In the genomic region with DNA sequence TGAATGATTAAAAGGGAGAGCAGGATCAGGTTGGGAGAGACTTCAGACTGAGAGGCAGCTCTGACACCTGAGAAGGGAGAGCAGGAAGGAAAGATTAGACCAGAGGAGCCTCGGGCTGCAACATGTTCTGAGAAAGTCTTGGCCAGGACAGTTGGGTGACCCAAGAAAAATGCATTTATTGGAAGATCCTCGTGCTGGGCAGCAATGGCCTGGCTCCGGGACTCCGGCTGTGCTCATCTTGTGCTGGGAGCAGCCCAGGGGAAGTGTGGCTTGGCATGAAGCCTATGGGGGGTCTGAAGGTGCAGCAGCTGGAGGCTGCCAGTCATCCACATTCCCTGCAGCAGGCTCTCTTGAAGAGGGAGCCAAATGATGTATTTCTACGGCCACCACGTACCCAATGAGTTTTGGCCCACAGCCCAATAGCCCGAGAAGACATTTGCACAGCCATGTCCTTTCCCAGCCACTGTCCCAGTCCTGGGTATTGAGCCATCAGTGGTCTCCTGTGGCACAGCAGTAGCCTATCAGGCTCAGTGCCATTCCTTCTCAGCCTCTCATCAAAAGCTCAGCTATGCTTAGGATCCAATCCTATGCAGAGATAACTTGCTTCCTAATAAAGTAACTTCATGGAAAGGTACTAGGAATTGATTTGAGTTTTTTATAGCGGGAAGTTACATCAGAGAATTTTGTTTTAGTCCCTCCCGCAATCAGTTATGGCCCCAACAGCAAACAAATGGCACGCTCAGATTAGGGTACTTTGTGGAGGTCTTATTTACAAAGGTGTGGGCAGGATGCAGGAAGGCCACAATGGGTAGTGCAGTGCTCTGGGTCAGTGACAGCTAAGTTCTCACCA, we compare ENCODE assay signal across 19 cellular contexts.
A peak's percentile ranks its signal among the peaks of the same experiment; 100 is the strongest.
DNase-seq lines count a peak whose midpoint lies in the region; ATAC-seq and TF ChIP-seq lines count a peak whose summit lies in the region.
"Had no signal": no experiment of that assay in that cellular context is flagged by ENCODE, and none has a peak within 500 bp of the region (broad histone marks: within the 10 kb centered on the region; RNA-seq: fewer than 3 reads in every experiment).

No MANE protein-coding gene starts in this region.

- H3K9me3 ChIP-seq in breast epithelium (no peaks in the 10 kb centered on the region), PC-3 (ENCODE audit: low read length) (no peaks in the 10 kb centered on the region)
- H3K9me3 ChIP-seq: SJSA1 had no signal

- H3K4me1 Mint-ChIP-seq in MCF 10A (ENCODE audit: insufficient read depth, unreplicated experiment) (peaks cover 26% of the 10 kb centered on the region), type B pancreatic cell (ENCODE audit: unreplicated experiment) (peaks cover 20% of the 10 kb centered on the region), T-cell (peaks cover 0 to 1% (median 1%) of the 10 kb centered on the region in 3 donors)

- POLR2A ChIA-PET in MCF 10A (lab: Yijun Ruan, JAX) (interaction anchor here (0.9 kb wide), 1 partner anchor 17 kb away, joined by 4 read pairs; no protein-coding TSS in a partner anchor), PC-3 (lab: Charles Lee; ENCODE audit: unreplicated experiment) (no interaction called here), T-cell (lab: Charles Lee) (no interaction called here)

- DNase-seq in MCF 10A (ENCODE audit: unreplicated experiment) = peak; percentile 67
- DNase-seq in breast epithelium (ENCODE audit: low spot score in 2 of 2) = no peak
- DNase-seq in PC-3 = peak; percentile 41
- peak; percentile 83 for DNase-seq in glomerular visceral epithelial cell (ENCODE audit: extremely low spot score)
- no peak for DNase-seq in type B pancreatic cell (ENCODE audit: extremely low spot score, unreplicated experiment)
- no peak for DNase-seq in T-cell
- no peak for DNase-seq in NCI-H2227 treated with DMSO at 0.1 percent for 48 hours (lab: John Stamatoyannopoulos, UW)
- DNase-seq: activated T-cell treated with anti-CD3 and anti-CD28 coated beads, Interleukin-2, amount 50 U/mL, for 48 hours; H9; KBM-7; left cardiac atrium; NCI-H1092; NCI-H2081; NCI-H510A treated with DMSO at 0.1 percent for 48 hours had no signal

- H3K27ac Mint-ChIP-seq in MCF 10A (ENCODE audit: low read depth, unreplicated experiment) (no peak overlapping the region), type B pancreatic cell (peak overlapping the region; percentile 31), T-cell (no peak overlapping the region)
- H3K27ac Mint-ChIP-seq: H9 had no signal

- H2AFZ ChIP-seq in PC-3 (ENCODE audit: low read length) = no peak overlapping the region

- H3K4me1 ChIP-seq in breast epithelium (no peaks in the 10 kb centered on the region), PC-3 (ENCODE audit: insufficient read depth, low read length) (peaks cover 48% of the 10 kb centered on the region)

- H3K9me3 Mint-ChIP-seq in MCF 10A (ENCODE audit: unreplicated experiment) = no peaks in the 10 kb centered on the region
- H3K9me3 Mint-ChIP-seq in type B pancreatic cell = peaks cover 6% of the 10 kb centered on the region
- H3K9me3 Mint-ChIP-seq in T-cell = no peaks in the 10 kb centered on the region
- H3K9me3 Mint-ChIP-seq: activated naive CD4-positive, alpha-beta T cell treated with anti-CD3 and anti-CD28 coated beads, Interleukin-2, amount 50 U/mL, for 72 hours had no signal

- H3K27me3 ChIP-seq in breast epithelium = no peaks in the 10 kb centered on the region
- H3K27me3 ChIP-seq in PC-3 (ENCODE audit: low read length) = no peaks in the 10 kb centered on the region
- H3K27me3 ChIP-seq: SJSA1 had no signal

- H3K27ac ChIP-seq in breast epithelium = no peak overlapping the region
- H3K27ac ChIP-seq in PC-3 (ENCODE audit: low read length) = peak overlapping the region; percentile 75
- H3K27ac ChIP-seq: C4-2B, SJSA1 had no signal

- CTCF ChIA-PET in MCF 10A (lab: Yijun Ruan, JAX) (interaction anchor here (0.6 kb wide), 2 partner anchors 64 to 280 kb away, joined by 3 to 5 read pairs; no protein-coding TSS in a partner anchor), PC-3 (lab: Charles Lee) (no interaction called here), T-cell (lab: Charles Lee) (no interaction called here)

- no peak for TF ChIP-seq POLR2A in breast epithelium (IDR thresholded peaks at IDR 0.05)

- no peaks in the 10 kb centered on the region for H3F3A ChIP-seq in PC-3 (ENCODE audit: low read length, unreplicated experiment)

- H3K36me3 ChIP-seq in breast epithelium (no peaks in the 10 kb centered on the region), PC-3 (ENCODE audit: low read depth, low read length) (no peaks in the 10 kb centered on the region)
- H3K36me3 ChIP-seq: SJSA1 had no signal

- H3K4me2 ChIP-seq in PC-3 (ENCODE audit: low read length) = peak overlapping the region; percentile 12

- BruUV-seq in MCF 10A (replicated peaks; lab: Mats Ljungman, UMichigan) (no TSS peak), PC-3 (replicated peaks; lab: Mats Ljungman, UMichigan) (no TSS peak)

- H3K4me3 Mint-ChIP-seq in MCF 10A (ENCODE audit: unreplicated experiment) (no peak overlapping the region), type B pancreatic cell (no peak overlapping the region), T-cell (no peak overlapping the region)
- H3K4me3 Mint-ChIP-seq: brain, H9 had no signal

- H4K20me1 ChIP-seq in PC-3 (ENCODE audit: low read length) = no peaks in the 10 kb centered on the region

- H3K4me3 ChIP-seq in breast epithelium (no peak overlapping the region), PC-3 (ENCODE audit: low read length) (no peak overlapping the region)
- H3K4me3 ChIP-seq: SJSA1 had no signal

- H3K9me2 ChIP-seq in PC-3 (replicated peaks; ENCODE audit: low read length) = no peaks in the 10 kb centered on the region

- H3K27me3 Mint-ChIP-seq in MCF 10A (ENCODE audit: insufficient read depth, unreplicated experiment) = no peaks in the 10 kb centered on the region
- H3K27me3 Mint-ChIP-seq in type B pancreatic cell = peaks cover 13% of the 10 kb centered on the region
- peaks cover 9 to 10% of the 10 kb centered on the region in 2 donors for H3K27me3 Mint-ChIP-seq in T-cell

- no peak for TF ChIP-seq CTCF in MCF 10A (IDR thresholded peaks at IDR 0.05; ENCODE audit: unreplicated experiment)
- no peak for TF ChIP-seq CTCF in breast epithelium (IDR thresholded peaks at IDR 0.05)
- no peak for TF ChIP-seq CTCF in PC-3 (conservative IDR thresholded peaks at IDR 0.05; ENCODE audit: low read depth, low read length)
- no peak for TF ChIP-seq CTCF in type B pancreatic cell (conservative IDR thresholded peaks at IDR 0.05)

- no peak for ATAC-seq in PC-3
- ATAC-seq in T-cell (replicated peaks in 1 of 4) = no peak
- ATAC-seq in GM18907 (IDR thresholded peaks at IDR 0.05; ENCODE audit: unreplicated experiment) = no peak
- ATAC-seq: activated naive CD4-positive, alpha-beta T cell treated with anti-CD3 and anti-CD28 coated beads, Interleukin-2, amount 50 U/mL, for 72 hours had no signal

- intact Hi-C loops in MCF 10A (cut with micrococcal nuclease) = no loop called here
- intact Hi-C loops in breast epithelium (cut with DNase I; ENCODE audit: low total_unique reads) = no loop called here
- intact Hi-C loops in PC-3 (cut with micrococcal nuclease) = no loop called here

- no peaks in the 10 kb centered on the region for H3K79me2 ChIP-seq in PC-3 (ENCODE audit: low read length)

- H3K36me3 Mint-ChIP-seq in MCF 10A (ENCODE audit: insufficient read depth, unreplicated experiment) (no peaks in the 10 kb centered on the region), type B pancreatic cell (no peaks in the 10 kb centered on the region), T-cell (no peaks in the 10 kb centered on the region)
- H3K36me3 Mint-ChIP-seq: activated naive CD4-positive, alpha-beta T cell treated with anti-CD3 and anti-CD28 coated beads, Interleukin-2, amount 50 U/mL, for 72 hours had no signal

- H3K9ac ChIP-seq in PC-3 (ENCODE audit: low read length) = no peak overlapping the region

Comparison
In these comparisons a context has a peak if more than half of its experiments do, and no peak if none do; other contexts are left out.
1. DNase-seq: peak in MCF 10A (single experiment), PC-3 (single experiment) and glomerular visceral epithelial cell (single experiment); none in breast epithelium (0 of 2), type B pancreatic cell (single experiment), T-cell (0 of 34) and NCI-H2227 treated with DMSO at 0.1 percent for 48 hours (single experiment).